Comparison of ENCODE assay signal across 9 cellular contexts in genomic region chr19:6801397-6802086, GRCh38. TPM values are rescaled to one million over a fixed set of nuclear protein-coding genes. Genes with fewer than 3 reads are reported as not detected.
DNase-seq lines count a peak whose midpoint lies in the region; TF ChIP-seq lines count a peak whose summit lies in the region.
"Had no signal": no experiment of that assay in that cellular context is flagged by ENCODE, and none has a peak within 500 bp of the region (broad histone marks: within the 10 kb centered on the region; RNA-seq: fewer than 3 reads in every experiment).

No MANE protein-coding gene starts in this region.

- H3K79me2 ChIP-seq in mesendoderm (ENCODE audit: control insufficient read depth, insufficient read depth, low read length) = no peaks in the 10 kb centered on the region

- WGBS in mesendoderm (ENCODE audit: extremely low coverage, insufficient coverage, low lambda C conversion rate) = no CpG with 5 or more reads among the region's 21 CpGs
- WGBS in mesenchymal stem cell = 70% methylated on average over 17 of the region's 21 CpGs

- H3K18ac ChIP-seq in mesendoderm (ENCODE audit: low read length) (peak overlapping the region; percentile 19), mesenchymal stem cell (ENCODE audit: low read depth in 1 of 2, low read length in 2 of 2) (no peak overlapping the region)

- H2BK5ac ChIP-seq in mesendoderm (ENCODE audit: low read length) = peak overlapping the region; percentile 43
- no peak overlapping the region for H2BK5ac ChIP-seq in mesenchymal stem cell (ENCODE audit: low read depth, low read length, poor library complexity, severe bottlenecking)

- H2AK5ac ChIP-seq in mesendoderm (ENCODE audit: low read length) (no peak overlapping the region), mesenchymal stem cell (ENCODE audit: low read length, severe bottlenecking) (no peak overlapping the region)

- H4K91ac ChIP-seq in mesenchymal stem cell (ENCODE audit: low read length) = no peak overlapping the region

- peaks cover 39% of the 10 kb centered on the region for H3K4me1 ChIP-seq in A673 (ENCODE audit: insufficient read depth, low read length, poor library complexity, severe bottlenecking)
- H3K4me1 ChIP-seq in mesendoderm (ENCODE audit: control insufficient read depth, low read depth, low read length) = peaks cover 2% of the 10 kb centered on the region
- peaks cover 6% of the 10 kb centered on the region for H3K4me1 ChIP-seq in mesenchymal stem cell (ENCODE audit: control insufficient read depth, insufficient read depth, low read depth, low read length)

- TF ChIP-seq CTCF in A673 (conservative IDR thresholded peaks at IDR 0.05; ENCODE audit: low read depth, low read length) = no peak
- TF ChIP-seq CTCF in choroid plexus epithelial cell (conservative IDR thresholded peaks at IDR 0.05; ENCODE audit: low read depth, low read length) = no peak

- H3K36me3 ChIP-seq in A673 (ENCODE audit: insufficient read depth, low read length, poor library complexity, severe bottlenecking) (no peaks in the 10 kb centered on the region), MG63 (no peaks in the 10 kb centered on the region), mesendoderm (ENCODE audit: control insufficient read depth, insufficient read depth, low read length) (no peaks in the 10 kb centered on the region), mesenchymal stem cell (ENCODE audit: control insufficient read depth in 1 of 2, insufficient read depth in 2 of 2, low read depth in 1 of 2, low read length in 2 of 2) (no peaks in the 10 kb centered on the region)

- no peaks in the 10 kb centered on the region for H3K27me3 ChIP-seq in A673 (replicated peaks; ENCODE audit: insufficient read depth, low read depth, low read length, poor library complexity)
- H3K27me3 ChIP-seq in MG63 = no peaks in the 10 kb centered on the region
- no peaks in the 10 kb centered on the region for H3K27me3 ChIP-seq in mesendoderm (ENCODE audit: insufficient read depth, low read length, poor library complexity)
- peaks cover 0 to 14% of the 10 kb centered on the region in 2 experiments for H3K27me3 ChIP-seq in mesenchymal stem cell (ENCODE audit: control insufficient read depth in 1 of 2, insufficient read depth in 1 of 2, low read length in 2 of 2)

- no peak overlapping the region for H2BK12ac ChIP-seq in mesenchymal stem cell (ENCODE audit: low read length in 2 of 2)

- POLR2A ChIA-PET in A673 (lab: Charles Lee; ENCODE audit: low non-redundant PET) = interaction anchor here (0.7 kb wide), 1 partner anchor 515 kb away, joined by 3 read pairs; no protein-coding TSS in a partner anchor

- H3K56ac ChIP-seq in mesendoderm (ENCODE audit: low read length) = peak overlapping the region; percentile 51

- H4K8ac ChIP-seq in mesendoderm (ENCODE audit: low read depth, low read length) (no peak overlapping the region), mesenchymal stem cell (ENCODE audit: low read length) (no peak overlapping the region)

- no peak overlapping the region for H4K5ac ChIP-seq in mesendoderm (ENCODE audit: low read length)

- no peak overlapping the region for H2AFZ ChIP-seq in mesenchymal stem cell (ENCODE audit: low read depth, low read length)

- H2BK120ac ChIP-seq in mesendoderm (ENCODE audit: low read depth, low read length) = no peak overlapping the region
- H2BK120ac ChIP-seq in mesenchymal stem cell (ENCODE audit: low read depth, low read length) = no peak overlapping the region

- DNase-seq in A673 (ENCODE audit: low spot score) (peak; percentile 97), GM19238 (ENCODE audit: insufficient read length, low spot score) (peak; percentile 71), MG63 (peak; percentile 71), choroid plexus epithelial cell (ENCODE audit: low read depth) (peak; percentile 9), mesendoderm (peak; percentile 62), mesenchymal stem cell (no peak)
- DNase-seq in activated CD4-positive, alpha-beta T cell treated with anti-CD3 and anti-CD28 coated beads for 1 hour = peak; percentile 60
- peak; percentile 89 for DNase-seq in stimulated activated CD8-positive, alpha-beta memory T cell treated with anti-CD3 and anti-CD28 coated beads, Interleukin-4, amount 100 ng/mL, for 48 hours

- CTCF ChIA-PET in A673 (lab: Charles Lee) = no interaction called here

- H3K27ac ChIP-seq in A673 (ENCODE audit: low read depth, low read length, poor library complexity, severe bottlenecking) (peak overlapping the region; percentile 100), mesendoderm (ENCODE audit: low read depth, low read length) (no peak overlapping the region), mesenchymal stem cell (ENCODE audit: low read length, poor library complexity, severe bottlenecking) (no peak overlapping the region)

- TSS peak; percentile 46 for BruUV-seq in A673 (replicated peaks; lab: Mats Ljungman, UMichigan)

- H3K4me2 ChIP-seq in mesendoderm (ENCODE audit: low read length) (no peak overlapping the region), mesenchymal stem cell (ENCODE audit: low read length, poor library complexity, severe bottlenecking) (no peak overlapping the region)

- no peaks in the 10 kb centered on the region for H3K79me1 ChIP-seq in mesendoderm (ENCODE audit: low read length)
- no peaks in the 10 kb centered on the region for H3K79me1 ChIP-seq in mesenchymal stem cell (replicated peaks; ENCODE audit: low read length, poor library complexity, severe bottlenecking)

- H3K4ac ChIP-seq in mesendoderm (ENCODE audit: low read depth, low read length) = peak overlapping the region; percentile 48
- no peak overlapping the region for H3K4ac ChIP-seq in mesenchymal stem cell (ENCODE audit: low read depth in 1 of 2, low read length in 2 of 2)

- H3K23ac ChIP-seq in mesendoderm (ENCODE audit: low read length) (no peak overlapping the region), mesenchymal stem cell (ENCODE audit: low read length in 2 of 2) (no peak overlapping the region)

- intact Hi-C loops in A673 (cut with micrococcal nuclease; ENCODE audit: unreplicated experiment) = loop anchor here (5.0 kb wide), 1 partner anchor 64 kb away; the partner anchor contains the start of genes GPR108 and TRIP10

- peak overlapping the region; percentile 47 for H3K4me3 ChIP-seq in A673 (ENCODE audit: low read depth, low read length, poor library complexity, severe bottlenecking)
- H3K4me3 ChIP-seq in MG63 = peak overlapping the region; percentile 38
- H3K4me3 ChIP-seq in choroid plexus epithelial cell (ENCODE audit: low read depth, low read length) = no peak overlapping the region
- H3K4me3 ChIP-seq in mesendoderm (ENCODE audit: low read length) = no peak overlapping the region
- H3K4me3 ChIP-seq in mesenchymal stem cell (ENCODE audit: insufficient read depth in 1 of 2, low read depth in 1 of 2, low read length in 2 of 2) = peak overlapping the region in 1 of 2 experiments; percentile 57

- H2BK15ac ChIP-seq in mesendoderm (replicated peaks; ENCODE audit: low read depth) = no peak overlapping the region
- H2BK15ac ChIP-seq in mesenchymal stem cell (ENCODE audit: low read depth, poor library complexity, severe bottlenecking) = no peak overlapping the region

- H3K9me3 ChIP-seq in A673 (ENCODE audit: low read depth, low read length, poor library complexity, severe bottlenecking) (no peaks in the 10 kb centered on the region), MG63 (no peaks in the 10 kb centered on the region), mesenchymal stem cell (ENCODE audit: control insufficient read depth, low read length) (no peaks in the 10 kb centered on the region)

- peak overlapping the region; percentile 8 for H3K9ac ChIP-seq in mesendoderm (ENCODE audit: low read length)
- no peak overlapping the region for H3K9ac ChIP-seq in mesenchymal stem cell (ENCODE audit: low read length)

- no peak overlapping the region for H3K14ac ChIP-seq in mesenchymal stem cell (ENCODE audit: low read length in 2 of 2)

RNA-seq across cellular contexts. Expression of gene VAV1, which starts 29.0 kb away (rescaled TPM):
- total RNA-seq in A673 (2021) = 51.6 and 54.9 TPM in 2 replicates
- total RNA-seq in MG63 (2014; rRNA removed; shearing (Covaris generic); ENCODE audit: low replicate concordance) = 0.63 TPM in 1 of 2 replicates, not detected in the other
- polyA plus RNA-seq in mesendoderm (2013, experiment 1 of 2) = 1.0 TPM
- 0.92 TPM for polyA plus RNA-seq in mesendoderm (2013, experiment 2 of 2)
- not detected for polyA plus RNA-seq in mesenchymal stem cell (2013, experiment 1 of 2)
- not detected for polyA plus RNA-seq in mesenchymal stem cell (2013, experiment 2 of 2)
- polyA plus RNA-seq: neural cell had no signal

RNA-seq across cellular contexts. Expression of gene SH2D3A, which starts 34.3 kb away (rescaled TPM):
- 0.95 and 1.7 TPM in 2 replicates for total RNA-seq in A673 (2021)
- total RNA-seq in MG63 (2014; rRNA removed; shearing (Covaris generic); ENCODE audit: low replicate concordance) = not detected in 2 replicates
- 39.0 TPM for polyA plus RNA-seq in mesendoderm (2013, experiment 1 of 2)
- polyA plus RNA-seq in mesendoderm (2013, experiment 2 of 2) = 41.0 TPM
- polyA plus RNA-seq in mesenchymal stem cell (2013, experiment 1 of 2) = not detected
- polyA plus RNA-seq in mesenchymal stem cell (2013, experiment 2 of 2) = 0.07 TPM

Comparison
In these comparisons a context has a peak if more than half of its experiments do, and no peak if none do; other contexts are left out.
1. H3K4me3 ChIP-seq: peak in A673 (single experiment) and MG63 (single experiment); none in choroid plexus epithelial cell (single experiment) and mesendoderm (single experiment).
2. RNA of gene VAV1, which starts 29.0 kb away (total RNA-seq): 51.6 to 54.9 TPM in A673; 0.63 TPM in MG63; every median in the first group is over 10 times any median in the second.